1 cellular context compared by ENCODE assay signal in genomic region chr3:146162561-146162960, GRCh38.
TF ChIP-seq lines count a peak whose summit lies in the region.

No MANE protein-coding gene starts in this region.

TF ChIP-seq in GM23338, 12 proteins besides CTCF, POLR2A, EP300 and RAD21 (continued from another document):
- TF ChIP-seq REST (IDR thresholded peaks at IDR 0.05; ENCODE audit: unreplicated experiment), result no peak
- no peak for TF ChIP-seq ZNF331 (CRISPR knock-in tag; IDR thresholded peaks at IDR 0.05; ENCODE audit: low read depth)
- TF ChIP-seq EZH2 (IDR thresholded peaks at IDR 0.05; ENCODE audit: low read depth, unreplicated experiment), result no peak
- no peak for TF ChIP-seq ETS1 (IDR thresholded peaks at IDR 0.05)
- TF ChIP-seq STAT1 (IDR thresholded peaks at IDR 0.05; ENCODE audit: unreplicated experiment), result no peak
- TF ChIP-seq JUNB (IDR thresholded peaks at IDR 0.05; ENCODE audit: unreplicated experiment), result no peak
- TF ChIP-seq ZNF462 (CRISPR knock-in tag; IDR thresholded peaks at IDR 0.05), result no peak
- TF ChIP-seq ZNF114 (CRISPR knock-in tag; IDR thresholded peaks at IDR 0.05), result no peak
- no peak for TF ChIP-seq POLR2AphosphoS5 (IDR thresholded peaks at IDR 0.05; ENCODE audit: low read depth)
- TF ChIP-seq EZH2phosphoT487 (IDR thresholded peaks at IDR 0.05; ENCODE audit: unreplicated experiment), result no peak
